In the genomic region with DNA sequence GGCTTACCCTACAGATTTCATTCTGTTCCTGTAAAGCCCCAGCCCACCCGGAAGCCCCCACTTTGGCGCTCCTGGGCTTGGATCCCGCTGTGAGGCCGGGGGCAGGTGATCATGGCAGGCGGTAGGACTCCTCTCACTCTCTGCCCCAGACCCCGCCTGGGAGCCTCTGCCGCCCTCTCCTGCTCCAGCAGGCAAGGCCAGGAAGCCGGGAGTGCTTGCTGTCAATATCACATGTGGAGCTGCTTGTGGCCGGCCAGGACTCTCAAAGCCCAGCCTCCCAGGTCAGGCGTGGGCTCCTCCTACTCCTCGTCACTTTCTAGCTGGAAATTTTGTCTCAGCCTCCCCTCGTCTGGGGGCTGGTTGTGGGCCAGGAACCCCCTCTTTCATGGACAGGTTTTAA, we compare ENCODE assay signal across 17 cellular contexts.
DNase-seq lines count a peak whose midpoint lies in the region; ATAC-seq, FAIRE-seq and TF ChIP-seq lines count a peak whose summit lies in the region.
"Had no signal": no experiment of that assay in that cellular context is flagged by ENCODE, and none has a peak within 500 bp of the region (broad histone marks: within the 10 kb centered on the region; RNA-seq: fewer than 3 reads in every experiment).

No MANE protein-coding gene starts in this region.

- ATAC-seq in GM23338 = peak; percentile 99
- peak; percentile 41 for ATAC-seq in left ventricle myocardium superior
- ATAC-seq in pancreas = peak; percentile 67 to 88 (median 71)
- ATAC-seq: activated T-cell treated with anti-CD3 and anti-CD28 coated beads, Interleukin-2, amount 50 U/mL, for 72 hours; effector memory CD8-positive, alpha-beta T cell; gastrocnemius medialis had no signal

- H3K36me3 ChIP-seq in GM23338 (ENCODE audit: insufficient read depth) (no peaks in the 10 kb centered on the region), SJCRH30 (no peaks in the 10 kb centered on the region), pancreas (no peaks in the 10 kb centered on the region), spleen (no peaks in the 10 kb centered on the region)
- H3K36me3 ChIP-seq: gastrocnemius medialis, thoracic aorta had no signal

- H3K4me3 ChIP-seq in GM23338 = peak overlapping the region; percentile 39
- H3K4me3 ChIP-seq in SJCRH30 = peak overlapping the region; percentile 38
- H3K4me3 ChIP-seq in pancreas = no peak overlapping the region
- H3K4me3 ChIP-seq in spleen = no peak overlapping the region
- H3K4me3 ChIP-seq: gastrocnemius medialis, thoracic aorta had no signal

- no peaks in the 10 kb centered on the region for H4K20me1 ChIP-seq in GM23338 (replicated peaks; ENCODE audit: insufficient read depth)

- peaks cover 16% of the 10 kb centered on the region for H3K4me1 ChIP-seq in GM23338 (ENCODE audit: insufficient read depth)
- peaks cover 70% of the 10 kb centered on the region for H3K4me1 ChIP-seq in SJCRH30
- H3K4me1 ChIP-seq in pancreas = no peaks in the 10 kb centered on the region
- peaks cover 0 to 11% (median 0%) of the 10 kb centered on the region in 6 donors for H3K4me1 ChIP-seq in spleen
- H3K4me1 ChIP-seq: gastrocnemius medialis had no signal

- no peaks in the 10 kb centered on the region for H3K36me3 Mint-ChIP-seq in GM23338 (ENCODE audit: low read depth)

- H3K27me3 Mint-ChIP-seq in GM23338 (ENCODE audit: insufficient read depth, low read depth, poor library complexity) = peaks cover 10% of the 10 kb centered on the region

- no peaks in the 10 kb centered on the region for H3K9me2 ChIP-seq in GM23338 (ENCODE audit: insufficient read depth)

- intact Hi-C loops in left ventricle myocardium superior (cut with micrococcal nuclease) = no loop called here
- intact Hi-C loops in pancreas (cut with DNase I) = no loop called here
- intact Hi-C loops in spleen (cut with DNase I; ENCODE audit: low total_unique reads) = no loop called here

- DNase-seq in GM23338 (ENCODE audit: low spot score) = peak; percentile 85
- peak; percentile 93 to 96 for DNase-seq in SJCRH30
- no peak for DNase-seq in left ventricle myocardium superior
- peak in 5 of 6 donors; percentile 10 to 71 (median 40) for DNase-seq in pancreas
- no peak for DNase-seq in Ammon's horn (ENCODE audit: low spot score)
- no peak for DNase-seq in spleen
- no peak for DNase-seq in activated CD4-positive, alpha-beta T cell treated with anti-CD3 and anti-CD28 coated beads, Interleukin-2, amount 50 U/mL, for 4 hours
- DNase-seq: activated T-cell treated with anti-CD3 and anti-CD28 coated beads, Interleukin-2, amount 50 U/mL, for 72 hours; anterior cingulate cortex; effector memory CD8-positive, alpha-beta T cell; gastrocnemius medialis; KBM-7; NCI-H187 treated with DMSO at 0.1 percent for 48 hours; stimulated activated CD4-positive, alpha-beta T cell treated with anti-CD3 and anti-CD28 coated beads, Interleukin-12 subunit alpha, Interleukin-12 subunit beta, amount 100 ng/mL, for 4 hours; SW 1271 had no signal

- 4 to 9% methylated on average over 12 of the region's 12 CpGs for WGBS in pancreas, 2 donors
- 5 to 14% (median 7%) methylated on average over 8 to 12 of the region's 12 CpGs for WGBS in spleen, 5 donors

- H3K9me3 Mint-ChIP-seq in GM23338 = no peaks in the 10 kb centered on the region
- H3K9me3 Mint-ChIP-seq: activated T-cell treated with anti-CD3 and anti-CD28 coated beads, Interleukin-2, amount 50 U/mL, for 72 hours; effector memory CD8-positive, alpha-beta T cell; neural crest cell had no signal

- TF ChIP-seq CTCF in GM23338 (conservative IDR thresholded peaks at IDR 0.05; ENCODE audit: low read depth in 2 of 2) = peak in 1 of 2 experiments; percentile 44; a peak in 3 of 4 replicates
- TF ChIP-seq CTCF in pancreas (IDR thresholded peaks at IDR 0.05) = no peak
- TF ChIP-seq CTCF in spleen (IDR thresholded peaks at IDR 0.05 in 8 of 11, conservative IDR thresholded peaks at IDR 0.05 in 3 of 11) = no peak

- H3K9me3 ChIP-seq in SJCRH30 (replicated peaks) (peaks cover 3% of the 10 kb centered on the region; the same call in 1 of the 2 replicates), pancreas (no peaks in the 10 kb centered on the region), spleen (peaks cover 0 to 10% (median 2%) of the 10 kb centered on the region in 8 donors)
- H3K9me3 ChIP-seq: gastrocnemius medialis, thoracic aorta had no signal

- no peak for FAIRE-seq in pancreas (lab: Jason Lieb, UNC)

- peaks cover 20% of the 10 kb centered on the region for H3K4me1 Mint-ChIP-seq in GM23338

- peak overlapping the region; percentile 2; the same call in 1 of the 2 replicates for H3K27ac Mint-ChIP-seq in GM23338
- H3K27ac Mint-ChIP-seq: activated T-cell treated with anti-CD3 and anti-CD28 coated beads, Interleukin-2, amount 50 U/mL, for 72 hours; effector memory CD8-positive, alpha-beta T cell had no signal

- H3K79me2 ChIP-seq in GM23338 (replicated peaks; ENCODE audit: insufficient read depth) = no peaks in the 10 kb centered on the region

- no peaks in the 10 kb centered on the region for H3F3A ChIP-seq in GM23338 (replicated peaks; ENCODE audit: low read depth)

- H3K4me2 ChIP-seq in GM23338 = peak overlapping the region; percentile 63

- H2AFZ ChIP-seq in GM23338 = peak overlapping the region; percentile 90

- TF ChIP-seq POLR2A in spleen (IDR thresholded peaks at IDR 0.05) = no peak

- H3K4me3 Mint-ChIP-seq in GM23338 = peak overlapping the region; percentile 39
- H3K4me3 Mint-ChIP-seq: activated T-cell treated with anti-CD3 and anti-CD28 coated beads, Interleukin-2, amount 50 U/mL, for 72 hours; effector memory CD8-positive, alpha-beta T cell; neural crest cell had no signal

- H3K27me3 ChIP-seq in GM23338 (ENCODE audit: insufficient read depth) (no peaks in the 10 kb centered on the region), SJCRH30 (no peaks in the 10 kb centered on the region), pancreas (no peaks in the 10 kb centered on the region), spleen (replicated peaks in 1 of 7) (peaks cover 0 to 55% (median 0%) of the 10 kb centered on the region in 7 donors)

- H3K27ac ChIP-seq in GM23338 (ENCODE audit: low read depth) = no peak overlapping the region
- peak overlapping the region; percentile 92 for H3K27ac ChIP-seq in SJCRH30
- no peak overlapping the region for H3K27ac ChIP-seq in pancreas
- no peak overlapping the region for H3K27ac ChIP-seq in spleen
- H3K27ac ChIP-seq: gastrocnemius medialis, thoracic aorta had no signal

TF ChIP-seq in GM23338, 12 proteins besides CTCF, POLR2A, EP300 and RAD21 (continues in another document):
- TF ChIP-seq NANOG (IDR thresholded peaks at IDR 0.05; ENCODE audit: borderline replicate concordance) (no peak), ZNF114 (CRISPR knock-in tag; IDR thresholded peaks at IDR 0.05) (no peak), EZH2phosphoT487 (IDR thresholded peaks at IDR 0.05; ENCODE audit: unreplicated experiment) (no peak), JUNB (IDR thresholded peaks at IDR 0.05; ENCODE audit: unreplicated experiment) (no peak), CREB1 (CRISPR knock-in tag; IDR thresholded peaks at IDR 0.05; ENCODE audit: low read depth) (no peak)

Comparison
In these comparisons a context has a peak if more than half of its experiments do, and no peak if none do; other contexts are left out.
1. ATAC-seq: peak in every context shown above with its lines; median percentile 99 in GM23338; 71 in pancreas; 41 in left ventricle myocardium superior.
2. DNase-seq: peak in GM23338 (single experiment), SJCRH30 (2 of 2) and pancreas (5 of 6); none in left ventricle myocardium superior (single experiment), Ammon's horn (single experiment), spleen (single experiment) and activated CD4-positive, alpha-beta T cell treated with anti-CD3 and anti-CD28 coated beads, Interleukin-2, amount 50 U/mL, for 4 hours (0 of 2).
3. H3K4me3 ChIP-seq: peak in GM23338 (single experiment) and SJCRH30 (single experiment); none in pancreas (0 of 4) and spleen (0 of 8).